ENCODE assay signal across 20 cellular contexts in the genomic region with DNA sequence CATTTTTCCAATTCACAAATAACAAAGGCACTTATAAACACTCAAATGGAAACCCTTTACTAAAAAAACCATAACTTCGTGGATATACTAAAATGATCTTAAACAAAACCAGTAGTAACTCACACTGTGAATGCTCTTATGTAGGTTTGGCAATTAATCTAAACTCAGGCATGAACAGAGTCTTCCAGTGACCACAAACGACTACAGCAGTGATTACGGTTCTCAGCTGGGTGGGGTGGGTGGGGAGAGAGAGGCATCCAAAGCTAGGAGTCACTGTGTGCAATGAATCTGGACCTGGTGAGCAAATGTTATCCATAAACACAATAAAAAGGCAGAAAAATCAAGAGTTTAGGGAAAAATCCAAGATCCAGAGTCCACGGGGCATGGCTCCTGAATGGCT. TPM values are rescaled to one million over a fixed set of nuclear protein-coding genes. Genes with fewer than 3 reads are reported as not detected.
A peak's percentile ranks its signal among the peaks of the same experiment; 100 is the strongest.
DNase-seq lines count a peak whose midpoint lies in the region; ATAC-seq, FAIRE-seq and TF ChIP-seq lines count a peak whose summit lies in the region.
"Had no signal": no experiment of that assay in that cellular context is flagged by ENCODE, and none has a peak within 500 bp of the region (broad histone marks: within the 10 kb centered on the region; RNA-seq: fewer than 3 reads in every experiment).

No MANE protein-coding gene starts in this region.

- peaks cover 16% of the 10 kb centered on the region for H3K4me1 Mint-ChIP-seq in stimulated activated effector memory CD8-positive, alpha-beta T cell treated with anti-CD3 and anti-CD28 coated beads, Interleukin-12 subunit alpha, Interleukin-12 subunit beta, amount 100 ng/mL, for 72 hours

- peak; percentile 35 for ATAC-seq in stimulated activated effector memory CD8-positive, alpha-beta T cell treated with anti-CD3 and anti-CD28 coated beads, Interleukin-12 subunit alpha, Interleukin-12 subunit beta, amount 100 ng/mL, for 72 hours
- no peak for ATAC-seq in HG02798 (IDR thresholded peaks at IDR 0.05; ENCODE audit: poor library complexity, unreplicated experiment)
- ATAC-seq: CD8-positive, alpha-beta T cell had no signal

- no peak overlapping the region for H3K4me3 Mint-ChIP-seq in stimulated activated effector memory CD8-positive, alpha-beta T cell treated with anti-CD3 and anti-CD28 coated beads, Interleukin-12 subunit alpha, Interleukin-12 subunit beta, amount 100 ng/mL, for 72 hours
- H3K4me3 Mint-ChIP-seq: CD8-positive, alpha-beta T cell had no signal

- peak; percentile 57 for FAIRE-seq in GM12891 (lab: Jason Lieb, UNC)
- FAIRE-seq: RCC 7860 had no signal

- no peaks in the 10 kb centered on the region for H3K9me3 Mint-ChIP-seq in stimulated activated effector memory CD8-positive, alpha-beta T cell treated with anti-CD3 and anti-CD28 coated beads, Interleukin-12 subunit alpha, Interleukin-12 subunit beta, amount 100 ng/mL, for 72 hours
- H3K9me3 Mint-ChIP-seq: CD8-positive, alpha-beta T cell had no signal

- H3K36me3 Mint-ChIP-seq in stimulated activated effector memory CD8-positive, alpha-beta T cell treated with anti-CD3 and anti-CD28 coated beads, Interleukin-12 subunit alpha, Interleukin-12 subunit beta, amount 100 ng/mL, for 72 hours, result no peaks in the 10 kb centered on the region
- H3K36me3 Mint-ChIP-seq: CD8-positive, alpha-beta T cell had no signal

- TF ChIP-seq CTCF in fibroblast of the aortic adventitia (IDR thresholded peaks at IDR 0.05; ENCODE audit: insufficient read depth, low read length), result no peak

- no peak for TF ChIP-seq POLR2A in GM12891 (IDR thresholded peaks at IDR 0.05; ENCODE audit: low read depth, low read length)

- H3K27ac Mint-ChIP-seq in stimulated activated effector memory CD8-positive, alpha-beta T cell treated with anti-CD3 and anti-CD28 coated beads, Interleukin-12 subunit alpha, Interleukin-12 subunit beta, amount 100 ng/mL, for 72 hours, result no peak overlapping the region
- H3K27ac Mint-ChIP-seq: CD8-positive, alpha-beta T cell had no signal

- no peak overlapping the region for H3K4me3 ChIP-seq in fibroblast of the aortic adventitia (ENCODE audit: low read depth, low read length)
- H3K4me3 ChIP-seq: BLaER1 treated with 17β-estradiol and CSF1 and Interleukin-3, amounts not matched to agents 10 nM and 100 nM; SJCRH30 had no signal

- DNase-seq in GM12891 (ENCODE audit: insufficient read length, low spot score) (no peak), astrocyte of the hippocampus (ENCODE audit: low read depth, low spot score) (peak; percentile 28), fibroblast of the aortic adventitia (ENCODE audit: low read depth) (peak; percentile 42), NCI-H1092 (lab: John Stamatoyannopoulos, UW) (no peak)
- no peak for DNase-seq in stimulated activated effector memory CD8-positive, alpha-beta T cell treated with anti-CD3 and anti-CD28 coated beads, Interleukin-12 subunit alpha, Interleukin-12 subunit beta, amount 100 ng/mL, for 72 hours (ENCODE audit: low spot score in 2 of 2)
- DNase-seq in activated CD8-positive, alpha-beta memory T cell treated with anti-CD3 and anti-CD28 coated beads for 24 hours, result no peak
- DNase-seq: CD8-positive, alpha-beta T cell; H7; KBM-7; NCI-H1105 treated with DMSO at 0.1 percent for 48 hours; NCI-H2029 treated with DMSO at 0.1 percent for 48 hours; NCI-H2171; NCI-H345; NCI-H524 treated with DMSO at 0.1 percent for 48 hours; OCI-M1; SJCRH30 had no signal

TF ChIP-seq in GM12891, 5 proteins besides CTCF, POLR2A, EP300 and RAD21:
- TF ChIP-seq POU2F2 (IDR thresholded peaks at IDR 0.05; ENCODE audit: low read depth, low read length) (no peak), TAF1 (IDR thresholded peaks at IDR 0.05; ENCODE audit: low read depth, low read length) (no peak), POLR2AphosphoS5 (IDR thresholded peaks at IDR 0.05; ENCODE audit: low read depth, low read length) (no peak), SPI1 (IDR thresholded peaks at IDR 0.05; ENCODE audit: low read depth, low read length) (no peak), PAX5 (IDR thresholded peaks at IDR 0.05; ENCODE audit: insufficient read depth, low read length, severe bottlenecking) (no peak)

RNA-seq across cellular contexts. Expression of gene SLC12A8, which starts 21.3 kb away (rescaled TPM):
- polyA plus RNA-seq in GM12891 (2012; ENCODE audit: low read depth, missing spikeins), result 76.4 TPM
- total RNA-seq in fibroblast of the aortic adventitia (ENCODE audit: low replicate concordance), result 13.4 and 15.5 TPM in 2 replicates
- total RNA-seq: CD8-positive, alpha-beta T cell; G401 had no signal

Comparison
In these comparisons a context has a peak if more than half of its experiments do, and no peak if none do; other contexts are left out.
1. DNase-seq: peak in astrocyte of the hippocampus (single experiment) and fibroblast of the aortic adventitia (single experiment); none in GM12891 (single experiment), stimulated activated effector memory CD8-positive, alpha-beta T cell treated with anti-CD3 and anti-CD28 coated beads, Interleukin-12 subunit alpha, Interleukin-12 subunit beta, amount 100 ng/mL, for 72 hours (0 of 2), NCI-H1092 (single experiment) and activated CD8-positive, alpha-beta memory T cell treated with anti-CD3 and anti-CD28 coated beads for 24 hours (single experiment).